ENCODE assay signal across 13 cellular contexts in genomic region chr5:124996764-124997077, GRCh38.
DNase-seq lines count a peak whose midpoint lies in the region; ATAC-seq and TF ChIP-seq lines count a peak whose summit lies in the region.
"Had no signal": no experiment of that assay in that cellular context is flagged by ENCODE, and none has a peak within 500 bp of the region (broad histone marks: within the 10 kb centered on the region; RNA-seq: fewer than 3 reads in every experiment).

No MANE protein-coding gene starts in this region.

- H3K9ac ChIP-seq in mammary epithelial cell (ENCODE audit: insufficient read depth, low read length), result no peak overlapping the region

- H3K4me1 ChIP-seq in mammary epithelial cell (ENCODE audit: insufficient read depth, low read length), result no peaks in the 10 kb centered on the region
- H3K4me1 ChIP-seq: left ventricle myocardium inferior had no signal

- no peaks in the 10 kb centered on the region for H3K36me3 ChIP-seq in mammary epithelial cell (ENCODE audit: insufficient read depth, low read length)
- H3K36me3 ChIP-seq: left ventricle myocardium inferior had no signal

- no peaks in the 10 kb centered on the region for H3K79me2 ChIP-seq in mammary epithelial cell (ENCODE audit: insufficient read depth, low read length)

- no peaks in the 10 kb centered on the region for H3K27me3 ChIP-seq in mammary epithelial cell (ENCODE audit: insufficient read depth, low read length)

- in situ Hi-C loops in mammary epithelial cell (cut with MboI; ENCODE audit: low sequenced_read_pairs in 2 of 2), result no loop called here

- no peaks in the 10 kb centered on the region for H4K20me1 ChIP-seq in mammary epithelial cell (ENCODE audit: insufficient read depth, low read length)

- peak overlapping the region; percentile 7 for H3K27ac Mint-ChIP-seq in MCF 10A (ENCODE audit: low read depth, unreplicated experiment)
- H3K27ac Mint-ChIP-seq: activated CD8-positive, alpha-beta T cell treated with anti-CD3 and anti-CD28 coated beads for 36 hours; stimulated activated naive CD8-positive, alpha-beta T cell treated with anti-CD3 and anti-CD28 coated beads, Interleukin-15, Interleukin-2, amounts not matched to agents 100 ng/mL and 50 ng/mL, for 24 hours had no signal

- H3K27ac ChIP-seq in mammary epithelial cell (ENCODE audit: insufficient read depth, low read depth, low read length), result no peak overlapping the region
- H3K27ac ChIP-seq: left ventricle myocardium inferior, SK-N-MC had no signal

- peaks cover 13% of the 10 kb centered on the region for H3K4me1 Mint-ChIP-seq in MCF 10A (ENCODE audit: insufficient read depth, unreplicated experiment)
- H3K4me1 Mint-ChIP-seq in activated T-cell treated with anti-CD3 and anti-CD28 coated beads, Interleukin-2, amount 50 U/mL, for 4 hours (ENCODE audit: low read depth), result no peaks in the 10 kb centered on the region

- no peaks in the 10 kb centered on the region for H3K36me3 Mint-ChIP-seq in MCF 10A (ENCODE audit: insufficient read depth, unreplicated experiment)
- H3K36me3 Mint-ChIP-seq in activated T-cell treated with anti-CD3 and anti-CD28 coated beads, Interleukin-2, amount 50 U/mL, for 4 hours (ENCODE audit: insufficient read depth), result no peaks in the 10 kb centered on the region

- 63% methylated on average over 3 of the region's 3 CpGs for WGBS in mammary epithelial cell (ENCODE audit: low coverage, missing lambda C conversion rate)

- no peaks in the 10 kb centered on the region for H3K27me3 Mint-ChIP-seq in MCF 10A (ENCODE audit: insufficient read depth, unreplicated experiment)
- H3K27me3 Mint-ChIP-seq in activated T-cell treated with anti-CD3 and anti-CD28 coated beads, Interleukin-2, amount 50 U/mL, for 4 hours (ENCODE audit: low read depth), result no peaks in the 10 kb centered on the region
- H3K27me3 Mint-ChIP-seq: activated CD8-positive, alpha-beta T cell treated with anti-CD3 and anti-CD28 coated beads for 36 hours had no signal

- H3K9me3 ChIP-seq in mammary epithelial cell (replicated peaks; ENCODE audit: insufficient read depth, low read length), result no peaks in the 10 kb centered on the region
- H3K9me3 ChIP-seq: left ventricle myocardium inferior had no signal

- H3K4me2 ChIP-seq in mammary epithelial cell (ENCODE audit: insufficient read depth, low read depth, low read length), result no peak overlapping the region

- H3K9me3 Mint-ChIP-seq in MCF 10A (ENCODE audit: unreplicated experiment), result no peaks in the 10 kb centered on the region
- peaks cover 7% of the 10 kb centered on the region for H3K9me3 Mint-ChIP-seq in activated T-cell treated with anti-CD3 and anti-CD28 coated beads, Interleukin-2, amount 50 U/mL, for 4 hours
- H3K9me3 Mint-ChIP-seq: activated CD8-positive, alpha-beta T cell treated with anti-CD3 and anti-CD28 coated beads for 36 hours had no signal

- POLR2A ChIA-PET in MCF 10A (lab: Yijun Ruan, JAX), result no interaction called here

- intact Hi-C loops in MCF 10A (cut with micrococcal nuclease), result no loop called here
- intact Hi-C loops in mammary epithelial cell (cut with micrococcal nuclease), result no loop called here

- TF ChIP-seq CTCF in MCF 10A (IDR thresholded peaks at IDR 0.05; ENCODE audit: unreplicated experiment) (no peak), mammary epithelial cell (conservative IDR thresholded peaks at IDR 0.05 in 1 of 2, IDR thresholded peaks at IDR 0.05 in 1 of 2; ENCODE audit: extremely low read depth in 1 of 2, insufficient read depth in 1 of 2, low read depth in 1 of 2, low read length in 2 of 2) (no peak)

- ATAC-seq in activated T-cell treated with anti-CD3 and anti-CD28 coated beads, Interleukin-2, amount 50 U/mL, for 4 hours, result no peak
- no peak for ATAC-seq in GM21786 (IDR thresholded peaks at IDR 0.05; ENCODE audit: unreplicated experiment)
- ATAC-seq: activated CD8-positive, alpha-beta T cell treated with anti-CD3 and anti-CD28 coated beads for 36 hours had no signal

- no peak overlapping the region for H3K4me3 Mint-ChIP-seq in MCF 10A (ENCODE audit: unreplicated experiment)
- no peak overlapping the region for H3K4me3 Mint-ChIP-seq in activated T-cell treated with anti-CD3 and anti-CD28 coated beads, Interleukin-2, amount 50 U/mL, for 4 hours
- H3K4me3 Mint-ChIP-seq: activated CD8-positive, alpha-beta T cell treated with anti-CD3 and anti-CD28 coated beads for 36 hours; stimulated activated naive CD8-positive, alpha-beta T cell treated with anti-CD3 and anti-CD28 coated beads, Interleukin-15, Interleukin-2, amounts not matched to agents 100 ng/mL and 50 ng/mL, for 24 hours had no signal

- no TSS peak for BruUV-seq in MCF 10A (replicated peaks; lab: Mats Ljungman, UMichigan)
- no TSS peak for BruUV-seq in mammary epithelial cell (replicated peaks; lab: Mats Ljungman, UMichigan)

- peak; percentile 64 for DNase-seq in MCF 10A (ENCODE audit: unreplicated experiment)
- no peak for DNase-seq in mammary epithelial cell
- DNase-seq in amniotic epithelial cell (ENCODE audit: low read depth), result peak; percentile 49
- DNase-seq in glomerular visceral epithelial cell (ENCODE audit: extremely low spot score), result peak; percentile 29
- no peak for DNase-seq in NCI-H2107 (lab: John Stamatoyannopoulos, UW)
- DNase-seq in NCI-H128 (lab: John Stamatoyannopoulos, UW; ENCODE audit: unreplicated experiment), result no peak
- DNase-seq in activated T-cell treated with anti-CD3 and anti-CD28 coated beads, Interleukin-2, amount 50 U/mL, for 4 hours, result no peak
- DNase-seq: activated CD8-positive, alpha-beta T cell treated with anti-CD3 and anti-CD28 coated beads for 36 hours; hippocampal formation; left ventricle myocardium inferior had no signal

- no peak overlapping the region for H2AFZ ChIP-seq in mammary epithelial cell (ENCODE audit: low read depth, low read length)

- H3K4me3 ChIP-seq in mammary epithelial cell (replicated peaks in 1 of 3; ENCODE audit: insufficient read depth in 1 of 3, low read depth in 2 of 3, low read length in 3 of 3), result no peak overlapping the region
- H3K4me3 ChIP-seq: left ventricle myocardium inferior, SK-N-MC had no signal

- CTCF ChIA-PET in MCF 10A (lab: Yijun Ruan, JAX) (interaction anchor here (0.7 kb wide), 1 partner anchor 720 kb away, joined by 3 read pairs; no protein-coding TSS in a partner anchor), mammary epithelial cell (lab: Charles Lee; ENCODE audit: low non-redundant PET) (no interaction called here)

- dilution Hi-C loops in mammary epithelial cell (cut with HindIII; ENCODE audit: low sequenced_read_pairs), result loop anchor here (5.0 kb wide), 1 partner anchor 49 kb away; no protein-coding TSS in a partner anchor

Comparison
In these comparisons a context has a peak if more than half of its experiments do, and no peak if none do; other contexts are left out.
1. DNase-seq: peak in MCF 10A (single experiment), amniotic epithelial cell (single experiment) and glomerular visceral epithelial cell (single experiment); none in mammary epithelial cell (single experiment), NCI-H2107 (single experiment), NCI-H128 (single experiment) and activated T-cell treated with anti-CD3 and anti-CD28 coated beads, Interleukin-2, amount 50 U/mL, for 4 hours (single experiment).